ENCODE assay signal across 8 cellular contexts in the genomic region with DNA sequence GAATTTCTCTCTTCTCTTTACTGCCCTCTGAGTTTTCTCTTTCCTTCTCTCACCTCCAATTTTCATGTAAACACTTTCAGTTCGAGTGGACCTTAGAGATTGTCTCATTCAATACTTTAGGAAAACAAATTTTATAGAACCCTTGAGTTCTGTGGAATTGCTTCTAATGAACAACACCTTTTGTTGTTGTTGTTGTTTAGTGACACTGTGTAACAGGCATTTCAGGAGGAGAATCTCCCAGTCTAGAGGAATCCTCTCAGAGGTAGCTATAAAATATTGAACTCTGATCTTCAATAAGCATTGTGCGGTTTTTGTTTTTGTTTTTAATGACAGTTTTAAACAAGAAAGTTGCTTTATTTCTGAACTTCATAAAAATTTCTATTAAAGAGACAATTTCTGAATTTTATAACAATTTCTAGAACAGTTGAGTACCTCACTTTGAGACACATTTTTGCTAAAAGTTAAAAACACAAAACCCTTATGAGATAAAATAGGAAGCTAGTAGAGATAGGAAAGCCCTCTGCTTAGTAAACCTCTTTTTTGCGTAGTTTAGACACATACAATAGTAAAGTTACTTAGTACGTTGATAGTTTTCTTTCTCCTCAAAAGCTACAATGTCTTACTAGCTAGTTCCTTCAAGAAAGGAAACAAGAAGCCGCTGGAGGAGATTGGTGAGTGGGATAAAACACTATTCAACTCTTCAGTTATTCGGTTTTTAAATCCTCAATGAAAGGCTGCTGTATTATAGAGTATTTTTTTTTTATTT. TPM values are rescaled to one million over a fixed set of nuclear protein-coding genes. Genes with fewer than 3 reads are reported as not detected.
A peak's percentile ranks its signal among the peaks of the same experiment; 100 is the strongest.
DNase-seq lines count a peak whose midpoint lies in the region; ATAC-seq, FAIRE-seq and TF ChIP-seq lines count a peak whose summit lies in the region.

No MANE protein-coding gene starts in this region.

- H3K9ac ChIP-seq in HepG2 (ENCODE audit: insufficient read depth, low read depth, low read length), result peak overlapping the region; percentile 64; the same call in 1 of the 2 replicates

- no peak for TF ChIP-seq RAD21 in HepG2 (CRISPR knock-in tag; IDR thresholded peaks at IDR 0.05)

- H3K9me3 Mint-ChIP-seq in activated naive CD4-positive, alpha-beta T cell treated with anti-CD3 and anti-CD28 coated beads, Interleukin-2, amount 50 U/mL, for 24 hours, result no peaks in the 10 kb centered on the region
- H3K9me3 Mint-ChIP-seq in activated naive CD4-positive, alpha-beta T cell treated with anti-CD3 and anti-CD28 coated beads, Interleukin-2, amount 10 ng/mL, durations not matched to agents 7 days and 5 days, result no peaks in the 10 kb centered on the region
- no peaks in the 10 kb centered on the region for H3K9me3 Mint-ChIP-seq in activated naive CD8-positive, alpha-beta T cell (ENCODE audit: low read depth)

- peaks cover 54% of the 10 kb centered on the region for H3K4me1 Mint-ChIP-seq in activated naive CD4-positive, alpha-beta T cell treated with anti-CD3 and anti-CD28 coated beads, Interleukin-2, amount 50 U/mL, for 24 hours
- peaks cover 20% of the 10 kb centered on the region for H3K4me1 Mint-ChIP-seq in activated naive CD4-positive, alpha-beta T cell treated with anti-CD3 and anti-CD28 coated beads, Interleukin-2, amount 10 ng/mL, durations not matched to agents 7 days and 5 days
- peaks cover 42% of the 10 kb centered on the region for H3K4me1 Mint-ChIP-seq in activated naive CD8-positive, alpha-beta T cell (ENCODE audit: low read depth)

- H3K36me3 ChIP-seq in HepG2 (replicated peaks in 1 of 2; ENCODE audit: control insufficient read depth in 1 of 2, insufficient read depth in 2 of 2, low read length in 2 of 2) (no peaks in the 10 kb centered on the region), transverse colon (no peaks in the 10 kb centered on the region)

- H3K27ac Mint-ChIP-seq in activated naive CD4-positive, alpha-beta T cell treated with anti-CD3 and anti-CD28 coated beads, Interleukin-2, amount 50 U/mL, for 24 hours, result peak overlapping the region; percentile 59
- H3K27ac Mint-ChIP-seq in activated naive CD4-positive, alpha-beta T cell treated with anti-CD3 and anti-CD28 coated beads, Interleukin-2, amount 10 ng/mL, durations not matched to agents 7 days and 5 days, result no peak overlapping the region
- H3K27ac Mint-ChIP-seq in activated naive CD8-positive, alpha-beta T cell, result peak overlapping the region; percentile 94

- DNase-seq in activated naive CD4-positive, alpha-beta T cell treated with anti-CD3 and anti-CD28 coated beads, Interleukin-2, amount 10 ng/mL, durations not matched to agents 7 days and 5 days, result no peak
- DNase-seq in HepG2 (ENCODE audit: low spot score) (no peak), transverse colon (no peak), HCEC 1CT (no peak), HEK293T (ENCODE audit: extremely low spot score) (no peak)

- no peak for ATAC-seq in HepG2
- no peak for ATAC-seq in HG03571 (IDR thresholded peaks at IDR 0.05; ENCODE audit: unreplicated experiment)

- peaks cover 33% of the 10 kb centered on the region for H3K4me1 ChIP-seq in HepG2 (ENCODE audit: insufficient read depth, low read length)
- H3K4me1 ChIP-seq in transverse colon, result peaks cover 3 to 71% (median 52%) of the 10 kb centered on the region in 4 donors

- TSS peak; percentile 98 for BruUV-seq in HepG2 (replicated peaks; lab: Mats Ljungman, UMichigan)

- no peaks in the 10 kb centered on the region for H3K27me3 Mint-ChIP-seq in activated naive CD4-positive, alpha-beta T cell treated with anti-CD3 and anti-CD28 coated beads, Interleukin-2, amount 50 U/mL, for 24 hours
- no peaks in the 10 kb centered on the region for H3K27me3 Mint-ChIP-seq in activated naive CD4-positive, alpha-beta T cell treated with anti-CD3 and anti-CD28 coated beads, Interleukin-2, amount 10 ng/mL, durations not matched to agents 7 days and 5 days
- no peaks in the 10 kb centered on the region for H3K27me3 Mint-ChIP-seq in activated naive CD8-positive, alpha-beta T cell

- peak overlapping the region; percentile 44; the same call in 1 of the 2 replicates for H3K4me2 ChIP-seq in HepG2 (ENCODE audit: low read depth, low read length)

- H3K36me3 Mint-ChIP-seq in activated naive CD4-positive, alpha-beta T cell treated with anti-CD3 and anti-CD28 coated beads, Interleukin-2, amount 50 U/mL, for 24 hours, result peaks cover 6% of the 10 kb centered on the region
- peaks cover 9% of the 10 kb centered on the region for H3K36me3 Mint-ChIP-seq in activated naive CD4-positive, alpha-beta T cell treated with anti-CD3 and anti-CD28 coated beads, Interleukin-2, amount 10 ng/mL, durations not matched to agents 7 days and 5 days
- H3K36me3 Mint-ChIP-seq in activated naive CD8-positive, alpha-beta T cell, result peaks cover 8% of the 10 kb centered on the region

- 81% methylated on average over 6 of the region's 6 CpGs for WGBS in HepG2 (ENCODE audit: low lambda C conversion rate)
- 41 to 53% methylated on average over 6 of the region's 6 CpGs for WGBS in transverse colon (ENCODE audit: low coverage in 1 of 2), 2 donors

- H3K27me3 ChIP-seq in HepG2 (ENCODE audit: control insufficient read depth in 1 of 2, insufficient read depth in 2 of 2, low read length in 2 of 2) (no peaks in the 10 kb centered on the region), transverse colon (no peaks in the 10 kb centered on the region)

- no peak for TF ChIP-seq CTCF in HepG2 (CRISPR knock-in tag; IDR thresholded peaks at IDR 0.05)
- no peak for TF ChIP-seq CTCF in transverse colon (IDR thresholded peaks at IDR 0.05)

- POLR2A ChIA-PET in HepG2 (lab: Yijun Ruan, JAX) (interaction anchor here (1.1 to 1.8 kb wide), 3 partner anchors 10 to 39 kb away, joined by 3 to 10 read pairs (median 6); a partner anchor contains a TSS), HEK293T (lab: Yijun Ruan, JAX) (interaction anchor here (0.7 to 5.6 kb wide), 11 partner anchors 10 to 1023 kb away, joined by 3 to 41 read pairs (median 4); a partner anchor contains a TSS)

- no peaks in the 10 kb centered on the region for H4K20me1 ChIP-seq in HepG2 (ENCODE audit: insufficient read depth, low read length)

- no peak overlapping the region for H2AFZ ChIP-seq in HepG2 (ENCODE audit: low read length)

- 0 out of 6 replicates have a peak overlapping the region, but pooled peaks of 1 of the 3 experiments have one; percentile 45 for H3K4me3 ChIP-seq in HepG2 (replicated peaks in 1 of 3; ENCODE audit: insufficient read depth in 1 of 3, low read depth in 2 of 3, low read length in 3 of 3)
- H3K4me3 ChIP-seq in transverse colon, result peak overlapping the region in 3 of 4 donors; percentile 35 to 52 (median 38)

- no peaks in the 10 kb centered on the region for H3K9me3 ChIP-seq in HepG2 (ENCODE audit: low read length)
- H3K9me3 ChIP-seq in transverse colon, result no peaks in the 10 kb centered on the region

- intact Hi-C loops in HepG2 (cut with micrococcal nuclease; ENCODE audit: unreplicated experiment) (no loop called here), transverse colon (cut with DNase I; ENCODE audit: low total_unique reads) (no loop called here)

- H3K79me2 ChIP-seq in HepG2 (ENCODE audit: insufficient read depth, low read length), result peaks cover 33% of the 10 kb centered on the region

- H3K27ac ChIP-seq in HepG2 (ENCODE audit: extremely low read length, insufficient read depth, low read length) (peak overlapping the region; percentile 64), transverse colon (peak overlapping the region; percentile 84 to 93 (median 88))

- in situ Hi-C loops in HepG2 (cut with HindIII; ENCODE audit: extremely low pct_ligation_motif_present, low pct_unique_long_range_greater_than_20kb), result no loop called here
- in situ Hi-C loops in transverse colon (cut with MboI; ENCODE audit: low pct_ligation_motif_present in 1 of 4, low pct_unique_long_range_greater_than_20kb in 1 of 4, low sequenced_read_pairs in 3 of 4), result no loop called here

- CTCF ChIA-PET in activated naive CD4-positive, alpha-beta T cell treated with anti-CD3 and anti-CD28 coated beads, Interleukin-2, amount 10 ng/mL, durations not matched to agents 7 days and 5 days (lab: Charles Lee), result interaction anchor here (1.1 to 2.2 kb wide), 4 partner anchors 10 to 46 kb away, joined by 4 to 9 read pairs (median 5); a partner anchor contains a TSS
- CTCF ChIA-PET in HepG2 (lab: Yijun Ruan, JAX; ENCODE audit: low intra/inter-chr PET ratio, low total read pairs) (no interaction called here), HEK293T (lab: Yijun Ruan, JAX) (interaction anchor here (0.7 to 1.1 kb wide), 4 partner anchors 9 to 368 kb away, joined by 3 to 4 read pairs (median 3); no protein-coding TSS in a partner anchor)

- TF ChIP-seq EP300 in HepG2 (IDR thresholded peaks at IDR 0.05; ENCODE audit: low read depth in 2 of 2, low read length in 2 of 2) (no peak), HepG2 (CRISPR knock-in tag; IDR thresholded peaks at IDR 0.05; ENCODE audit: borderline replicate concordance) (no peak), transverse colon (IDR thresholded peaks at IDR 0.05; ENCODE audit: low read depth) (no peak)

- TF ChIP-seq POLR2A in HepG2 (IDR thresholded peaks at IDR 0.05; ENCODE audit: insufficient read depth in 1 of 2, low read depth in 2 of 2, low read length in 2 of 2), result no peak
- no peak for TF ChIP-seq POLR2A in transverse colon (IDR thresholded peaks at IDR 0.05)

- no peak for FAIRE-seq in HepG2 (lab: Jason Lieb, UNC)

- peak overlapping the region; percentile 33 for H3K4me3 Mint-ChIP-seq in activated naive CD4-positive, alpha-beta T cell treated with anti-CD3 and anti-CD28 coated beads, Interleukin-2, amount 50 U/mL, for 24 hours
- H3K4me3 Mint-ChIP-seq in activated naive CD4-positive, alpha-beta T cell treated with anti-CD3 and anti-CD28 coated beads, Interleukin-2, amount 10 ng/mL, durations not matched to agents 7 days and 5 days, result no peak overlapping the region
- peak overlapping the region; percentile 59 for H3K4me3 Mint-ChIP-seq in activated naive CD8-positive, alpha-beta T cell

RNA-seq across cellular contexts. Expression of a gene that starts 38.8 kb away (rescaled TPM):
- total RNA-seq in HepG2 (2016; rRNA removed; fragmentation: Illumina TruSeq; extraction: Trizol) (21.5 and 23.7 TPM in 2 replicates), transverse colon (10 to 100 TPM; 46.8 to 91.1 (median 69.3) TPM)
- total RNA-seq in HepG2 (2016; cell fraction: cytosol; rRNA removed; fragmentation: Illumina TruSeq; extraction: Trizol; ENCODE audit: low read depth), result 1.6 and 1.9 TPM in 2 replicates
- total RNA-seq in HepG2 (2016; cell fraction: insoluble cytoplasmic fraction; rRNA removed; fragmentation: Illumina TruSeq; extraction: Trizol), result 23.2 and 23.3 TPM in 2 replicates
- total RNA-seq in HepG2 (2016; cell fraction: membrane; rRNA removed; fragmentation: Illumina TruSeq; extraction: Trizol), result 7.7 and 8.5 TPM in 2 replicates
- 26.7 and 28.7 TPM in 2 replicates for total RNA-seq in HepG2 (2016; cell fraction: nucleus; rRNA removed; fragmentation: Illumina TruSeq; extraction: Trizol)
- polyA plus RNA-seq in HepG2 (2011; rRNA removed), result 13.6 and 14.2 TPM in 2 replicates
- polyA plus RNA-seq in HepG2 (2011; cell fraction: cytosol; rRNA removed), result 7.4 and 10.8 TPM in 2 replicates
- polyA plus RNA-seq in HepG2 (2011; cell fraction: nucleus; rRNA removed), result 3.4 and 5.1 TPM in 2 replicates
- polyA plus RNA-seq in HepG2 (2012), result 14.8 and 17.1 TPM in 2 replicates
- polyA plus RNA-seq in HepG2 (2016; cell fraction: cytosol; fragmentation: Illumina TruSeq; extraction: Trizol; ENCODE audit: low read depth), result 0.81 and 0.88 TPM in 2 replicates
- polyA plus RNA-seq in HepG2 (2016; cell fraction: insoluble cytoplasmic fraction; fragmentation: Illumina TruSeq; extraction: Trizol; ENCODE audit: low read depth), result 11.5 and 13.2 TPM in 2 replicates
- polyA plus RNA-seq in HepG2 (2016; cell fraction: membrane; fragmentation: Illumina TruSeq; extraction: Trizol; ENCODE audit: low read depth), result 2.5 and 2.8 TPM in 2 replicates
- 17.6 and 18.8 TPM in 2 replicates for polyA plus RNA-seq in HepG2 (2016; cell fraction: nucleus; fragmentation: Illumina TruSeq; extraction: Trizol; ENCODE audit: insufficient read depth, low read depth)
- 30.0 and 39.3 TPM in 2 replicates for polyA minus RNA-seq in HepG2 (2011; rRNA and poly(A)+ RNA removed; ENCODE audit: low replicate concordance)
- 18.7 and 23.1 TPM in 2 replicates for polyA minus RNA-seq in HepG2 (2011; cell fraction: cytosol; rRNA and poly(A)+ RNA removed)
- 37.3 and 43.1 TPM in 2 replicates for polyA minus RNA-seq in HepG2 (2011; cell fraction: nucleus; rRNA and poly(A)+ RNA removed)

RNA-seq across cellular contexts. Expression of a gene that starts 46.8 kb away (rescaled TPM):
- total RNA-seq in HepG2 (2016; rRNA removed; fragmentation: Illumina TruSeq; extraction: Trizol) (5.4 and 8.7 TPM in 2 replicates), transverse colon (10 to 100 TPM in 2 of 4 donors, 1 to 10 TPM in 2; 7.6 to 14.9 (median 10.2) TPM)
- total RNA-seq in HepG2 (2016; cell fraction: cytosol; rRNA removed; fragmentation: Illumina TruSeq; extraction: Trizol; ENCODE audit: low read depth), result 7.3 and 9.1 TPM in 2 replicates
- total RNA-seq in HepG2 (2016; cell fraction: insoluble cytoplasmic fraction; rRNA removed; fragmentation: Illumina TruSeq; extraction: Trizol), result 5.4 and 8.2 TPM in 2 replicates
- total RNA-seq in HepG2 (2016; cell fraction: membrane; rRNA removed; fragmentation: Illumina TruSeq; extraction: Trizol), result 4.3 and 4.8 TPM in 2 replicates
- total RNA-seq in HepG2 (2016; cell fraction: nucleus; rRNA removed; fragmentation: Illumina TruSeq; extraction: Trizol), result 9.8 and 11.8 TPM in 2 replicates
- polyA plus RNA-seq in HepG2 (2011; rRNA removed), result 2.6 and 2.9 TPM in 2 replicates
- polyA plus RNA-seq in HepG2 (2011; cell fraction: cytosol; rRNA removed), result 0.97 and 1.3 TPM in 2 replicates
- 2.5 and 3.3 TPM in 2 replicates for polyA plus RNA-seq in HepG2 (2011; cell fraction: nucleus; rRNA removed)
- polyA plus RNA-seq in HepG2 (2012), result 3.2 and 3.3 TPM in 2 replicates
- polyA plus RNA-seq in HepG2 (2016; cell fraction: cytosol; fragmentation: Illumina TruSeq; extraction: Trizol; ENCODE audit: low read depth), result 0.23 and 0.38 TPM in 2 replicates
- polyA plus RNA-seq in HepG2 (2016; cell fraction: insoluble cytoplasmic fraction; fragmentation: Illumina TruSeq; extraction: Trizol; ENCODE audit: low read depth), result 6.9 and 7.0 TPM in 2 replicates
- polyA plus RNA-seq in HepG2 (2016; cell fraction: membrane; fragmentation: Illumina TruSeq; extraction: Trizol; ENCODE audit: low read depth), result 0.70 and 1.1 TPM in 2 replicates
- 5.7 and 7.7 TPM in 2 replicates for polyA plus RNA-seq in HepG2 (2016; cell fraction: nucleus; fragmentation: Illumina TruSeq; extraction: Trizol; ENCODE audit: insufficient read depth, low read depth)
- polyA minus RNA-seq in HepG2 (2011; rRNA and poly(A)+ RNA removed; ENCODE audit: low replicate concordance), result 9.6 TPM in 2 replicates
- polyA minus RNA-seq in HepG2 (2011; cell fraction: cytosol; rRNA and poly(A)+ RNA removed), result 2.3 TPM in 2 replicates
- 24.1 and 24.9 TPM in 2 replicates for polyA minus RNA-seq in HepG2 (2011; cell fraction: nucleus; rRNA and poly(A)+ RNA removed)
